Comparison of ENCODE assay signal across 16 cellular contexts in genomic region chr2:182845794-182846417, GRCh38. TPM values are rescaled to one million over a fixed set of nuclear protein-coding genes. Genes with fewer than 3 reads are reported as not detected.
DNase-seq lines count a peak whose midpoint lies in the region; ATAC-seq and TF ChIP-seq lines count a peak whose summit lies in the region.
"Had no signal": no experiment of that assay in that cellular context is flagged by ENCODE, and none has a peak within 500 bp of the region (broad histone marks: within the 10 kb centered on the region; RNA-seq: fewer than 3 reads in every experiment).

No MANE protein-coding gene starts in this region.

- H3K4me1 ChIP-seq in IMR-90 (ENCODE audit: control insufficient read depth, insufficient read depth, low read length) (no peaks in the 10 kb centered on the region), endodermal cell (ENCODE audit: control insufficient read depth, insufficient read depth, low read length) (peaks cover 20% of the 10 kb centered on the region), muscle layer of duodenum (ENCODE audit: control insufficient read depth in 1 of 2, insufficient read depth in 2 of 2, low read length in 2 of 2) (peaks cover 0 to 4% of the 10 kb centered on the region in 2 donors), sigmoid colon (peaks cover 0 to 20% (median 9%) of the 10 kb centered on the region in 4 donors)

- in situ Hi-C loops in IMR-90 (cut with MboI; ENCODE audit: low sequenced_read_pairs): no loop called here

- H3K9ac ChIP-seq in IMR-90 (ENCODE audit: low read depth, low read length) (no peak overlapping the region), endodermal cell (ENCODE audit: extremely low read depth, low read length, poor library complexity, severe bottlenecking) (no peak overlapping the region)

- DNase-seq in IMR-90: no peak
- DNase-seq in endodermal cell: no peak
- no peak for DNase-seq in sigmoid colon
- DNase-seq in natural killer cell treated with Interleukin-12 subunit alpha and Interleukin-12 subunit beta and Interleukin-15 and Interleukin-18, amount 100 ng/mL, for 72 hours (ENCODE audit: low spot score): no peak
- DNase-seq in nucleus accumbens (lab: John Stamatoyannopoulos, UW): no peak
- DNase-seq: C1 segment of cervical spinal cord, DMS 273 treated with DMSO at 0.1 percent for 48 hours, MM.1S, NCI-H1105, NCI-H187, NCI-H446 had no signal

- H3K36me3 Mint-ChIP-seq in endodermal cell (ENCODE audit: low read depth): peaks cover 12% of the 10 kb centered on the region
- H3K36me3 Mint-ChIP-seq in natural killer cell treated with Interleukin-12 subunit alpha and Interleukin-12 subunit beta and Interleukin-15 and Interleukin-18, amount 100 ng/mL, for 72 hours: no peaks in the 10 kb centered on the region

- H3K4ac ChIP-seq in IMR-90 (ENCODE audit: low read depth, low read length): no peak overlapping the region

- no peaks in the 10 kb centered on the region for H3K27me3 Mint-ChIP-seq in endodermal cell (ENCODE audit: insufficient read depth)
- H3K27me3 Mint-ChIP-seq in natural killer cell treated with Interleukin-12 subunit alpha and Interleukin-12 subunit beta and Interleukin-15 and Interleukin-18, amount 100 ng/mL, for 72 hours: peaks cover 3 to 50% of the 10 kb centered on the region in 2 donors

- 60% methylated on average over 1 of the region's 3 CpGs; no CpG with 5 or more reads in 1 of the 2 experiments for WGBS in IMR-90 (ENCODE audit: extremely low coverage in 2 of 2, insufficient read length in 1 of 2), 2 experiments
- whole genome bisulfite sequencing in endodermal cell (ENCODE audit: insufficient coverage in 1 of 2, insufficient read length in 1 of 2), 2 experiments: 83 to 100% methylated on average over 1 to 3 of the region's 3 CpGs
- WGBS in sigmoid colon, 2 donors: 70 to 73% methylated on average over 3 of the region's 3 CpGs

- H3K9me1 ChIP-seq in IMR-90 (ENCODE audit: insufficient read depth, low read length): no peaks in the 10 kb centered on the region

- H2AK5ac ChIP-seq in IMR-90 (ENCODE audit: low read depth, low read length): no peak overlapping the region

- H3K27me3 ChIP-seq in IMR-90 (ENCODE audit: control insufficient read depth, insufficient read depth, low read length): no peaks in the 10 kb centered on the region; the same call in 1 of the 2 replicates
- H3K27me3 ChIP-seq in endodermal cell (ENCODE audit: control insufficient read depth, insufficient read depth, low read length, poor library complexity, severe bottlenecking): no peaks in the 10 kb centered on the region
- H3K27me3 ChIP-seq in muscle layer of duodenum (ENCODE audit: low read depth, low read length): no peaks in the 10 kb centered on the region
- no peaks in the 10 kb centered on the region for H3K27me3 ChIP-seq in sigmoid colon

- H3K4me1 Mint-ChIP-seq in endodermal cell: peaks cover 57% of the 10 kb centered on the region
- H3K4me1 Mint-ChIP-seq in natural killer cell treated with Interleukin-12 subunit alpha and Interleukin-12 subunit beta and Interleukin-15 and Interleukin-18, amount 100 ng/mL, for 72 hours (ENCODE audit: low read depth in 2 of 2): no peaks in the 10 kb centered on the region
- H3K4me1 Mint-ChIP-seq: GM23338 had no signal

- no peak for TF ChIP-seq POLR2A in IMR-90 (IDR thresholded peaks at IDR 0.05; ENCODE audit: low read depth, low read length)
- no peak for TF ChIP-seq POLR2A in sigmoid colon (IDR thresholded peaks at IDR 0.05)

- peak; percentile 48; the same call in 1 of the 2 replicates for ATAC-seq in IMR-90 (ENCODE audit: low read depth)
- no peak for ATAC-seq in natural killer cell treated with Interleukin-12 subunit alpha and Interleukin-12 subunit beta and Interleukin-15 and Interleukin-18, amount 100 ng/mL, for 72 hours
- ATAC-seq in HG03565 (IDR thresholded peaks at IDR 0.05; ENCODE audit: unreplicated experiment): no peak
- ATAC-seq in GM21786 (IDR thresholded peaks at IDR 0.05; ENCODE audit: unreplicated experiment): no peak
- ATAC-seq: GM23338 had no signal

- POLR2A ChIA-PET in IMR-90 (lab: Charles Lee; ENCODE audit: unreplicated experiment): no interaction called here

- no peak overlapping the region for H2AK9ac ChIP-seq in IMR-90 (replicated peaks; ENCODE audit: low read depth, low read length, poor library complexity)

- no peak overlapping the region for H2AFZ ChIP-seq in IMR-90 (replicated peaks; ENCODE audit: low read length, poor library complexity)
- H2AFZ ChIP-seq: GM23338 had no signal

- no peaks in the 10 kb centered on the region for H3K79me1 ChIP-seq in IMR-90 (ENCODE audit: low read depth in 1 of 2, low read length in 2 of 2)

- H3K4me3 ChIP-seq in IMR-90 (ENCODE audit: insufficient read depth, low read depth, low read length): no peak overlapping the region
- H3K4me3 ChIP-seq in endodermal cell (ENCODE audit: low read length): peak overlapping the region; percentile 54
- no peak overlapping the region for H3K4me3 ChIP-seq in muscle layer of duodenum (ENCODE audit: low read depth in 1 of 2, low read length in 2 of 2)
- peak overlapping the region in 1 of 4 donors; percentile 4 for H3K4me3 ChIP-seq in sigmoid colon
- H3K4me3 ChIP-seq: GM23338 had no signal

- no peak overlapping the region for H4K5ac ChIP-seq in IMR-90 (ENCODE audit: low read depth, low read length)

- no peak overlapping the region for H3K14ac ChIP-seq in IMR-90 (replicated peaks; ENCODE audit: low read depth, low read length)

- H3K9me3 ChIP-seq in IMR-90 (ENCODE audit: control insufficient read depth, insufficient read depth, low read length) (no peaks in the 10 kb centered on the region), endodermal cell (ENCODE audit: control insufficient read depth, low read length) (no peaks in the 10 kb centered on the region), muscle layer of duodenum (ENCODE audit: control insufficient read depth in 1 of 2, low read length in 2 of 2) (no peaks in the 10 kb centered on the region), sigmoid colon (no peaks in the 10 kb centered on the region)

- H3K27ac Mint-ChIP-seq in endodermal cell: peak overlapping the region; percentile 87
- no peak overlapping the region for H3K27ac Mint-ChIP-seq in natural killer cell treated with Interleukin-12 subunit alpha and Interleukin-12 subunit beta and Interleukin-15 and Interleukin-18, amount 100 ng/mL, for 72 hours
- H3K27ac Mint-ChIP-seq: GM23338 had no signal

- no peaks in the 10 kb centered on the region for H3K36me3 ChIP-seq in IMR-90 (ENCODE audit: control insufficient read depth, insufficient read depth, low read length)
- H3K36me3 ChIP-seq in endodermal cell (ENCODE audit: control insufficient read depth, insufficient read depth, low read length): peaks cover 14% of the 10 kb centered on the region
- no peaks in the 10 kb centered on the region for H3K36me3 ChIP-seq in muscle layer of duodenum (ENCODE audit: control insufficient read depth in 1 of 2, insufficient read depth in 2 of 2, low read length in 2 of 2)
- H3K36me3 ChIP-seq in sigmoid colon: no peaks in the 10 kb centered on the region

- no peak for TF ChIP-seq CTCF in IMR-90 (conservative IDR thresholded peaks at IDR 0.05; ENCODE audit: low read depth, low read length)
- TF ChIP-seq CTCF in endodermal cell (conservative IDR thresholded peaks at IDR 0.05): no peak
- no peak for TF ChIP-seq CTCF in sigmoid colon (IDR thresholded peaks at IDR 0.05)

- H3K27ac ChIP-seq in IMR-90 (ENCODE audit: insufficient read depth, low read length) (no peak overlapping the region), endodermal cell (ENCODE audit: low read depth, low read length) (no peak overlapping the region), muscle layer of duodenum (ENCODE audit: low read length) (peak overlapping the region; percentile 5), sigmoid colon (peak overlapping the region in 3 of 4 donors; percentile 2 to 52 (median 14))

- H3K4me3 Mint-ChIP-seq in endodermal cell: peak overlapping the region; percentile 16
- no peak overlapping the region for H3K4me3 Mint-ChIP-seq in natural killer cell treated with Interleukin-12 subunit alpha and Interleukin-12 subunit beta and Interleukin-15 and Interleukin-18, amount 100 ng/mL, for 72 hours
- H3K4me3 Mint-ChIP-seq: GM23338 had no signal

- no peak overlapping the region for H3K23ac ChIP-seq in IMR-90 (ENCODE audit: low read depth, low read length)

- H3K56ac ChIP-seq in IMR-90 (ENCODE audit: extremely low read depth, insufficient read depth, low read length): no peak overlapping the region

- intact Hi-C loops in IMR-90 (cut with micrococcal nuclease): no loop called here
- intact Hi-C loops in sigmoid colon (cut with DNase I): no loop called here

- no peak overlapping the region for H4K91ac ChIP-seq in IMR-90 (ENCODE audit: insufficient read depth, low read depth, low read length)

- dilution Hi-C loops in IMR-90 (cut with HindIII; ENCODE audit: low sequenced_read_pairs, unreplicated experiment): no loop called here

- no peak overlapping the region for H3K18ac ChIP-seq in IMR-90 (ENCODE audit: low read depth, low read length)

- H4K8ac ChIP-seq in IMR-90 (ENCODE audit: low read depth in 2 of 2, low read length in 2 of 2): no peak overlapping the region

- BruUV-seq in IMR-90 (replicated peaks; lab: Mats Ljungman, UMichigan): no TSS peak

- H3K9me3 Mint-ChIP-seq in endodermal cell: no peaks in the 10 kb centered on the region
- peaks cover 9% of the 10 kb centered on the region for H3K9me3 Mint-ChIP-seq in natural killer cell treated with Interleukin-12 subunit alpha and Interleukin-12 subunit beta and Interleukin-15 and Interleukin-18, amount 100 ng/mL, for 72 hours
- H3K9me3 Mint-ChIP-seq: GM23338 had no signal

- H2BK20ac ChIP-seq in IMR-90 (ENCODE audit: low read depth, low read length): no peak overlapping the region

- H4K20me1 ChIP-seq in IMR-90 (ENCODE audit: insufficient read depth, low read length): no peaks in the 10 kb centered on the region

- no peak overlapping the region for H3K4me2 ChIP-seq in IMR-90 (ENCODE audit: low read depth, low read length)
- H3K4me2 ChIP-seq: GM23338 had no signal

- no peak for TF ChIP-seq EP300 in sigmoid colon (IDR thresholded peaks at IDR 0.05)

- no peak overlapping the region for H2BK120ac ChIP-seq in IMR-90 (ENCODE audit: low read depth, low read length)

- TF ChIP-seq RAD21 in IMR-90 (IDR thresholded peaks at IDR 0.05; ENCODE audit: low read length): no peak

- H2BK5ac ChIP-seq in IMR-90 (ENCODE audit: low read depth, low read length, poor library complexity, severe bottlenecking): no peak overlapping the region

- no peak overlapping the region for H2BK15ac ChIP-seq in IMR-90 (ENCODE audit: low read depth, low read length)

- CTCF ChIA-PET in IMR-90 (lab: Yijun Ruan, JAX): no interaction called here

RNA-seq across cellular contexts. Expression of gene FRZB, which starts 20.5 kb away (rescaled TPM):
- 0.18 and 0.28 TPM in 2 replicates for total RNA-seq in IMR-90 (2012; rRNA removed)
- polyA plus RNA-seq in IMR-90 (2012; rRNA removed): 1.1 and 1.2 TPM in 2 replicates
- 1.1 and 1.9 TPM in 2 replicates for polyA plus RNA-seq in IMR-90 (2012; cell fraction: cytosol; rRNA removed)
- 0.33 and 0.64 TPM in 2 replicates for polyA plus RNA-seq in IMR-90 (2012; cell fraction: nucleus; rRNA removed; ENCODE audit: low replicate concordance)
- 100 to 1,000 TPM in 1 of 2 donors, 10 to 100 TPM in 1; 54.8 to 107 TPM for total RNA-seq in endodermal cell
- polyA plus RNA-seq in endodermal cell (2013, experiment 1 of 2): 38.5 TPM
- 42.6 TPM for polyA plus RNA-seq in endodermal cell (2013, experiment 2 of 2)
- total RNA-seq in sigmoid colon: 10 to 100 TPM in 2 of 4 donors, 1 to 10 TPM in 2; 7.9 to 14.7 (median 9.3) TPM
- polyA plus RNA-seq in sigmoid colon: 10 to 100 TPM in 1 of 3 donors, 1 to 10 TPM in 2; 3.7 to 10.2 (median 8.0) TPM
- total RNA-seq in natural killer cell treated with Interleukin-12 subunit alpha and Interleukin-12 subunit beta and Interleukin-15 and Interleukin-18, amount 100 ng/mL, for 72 hours: not detected
- total RNA-seq: Daoy had no signal

Comparison
In these comparisons a context has a peak if more than half of its experiments do, and no peak if none do; other contexts are left out.
1. H3K27ac ChIP-seq: peak in muscle layer of duodenum (single experiment) and sigmoid colon (3 of 4); none in IMR-90 (single experiment) and endodermal cell (single experiment).